Comparison of ENCODE assay signal across 24 cellular contexts in the genomic region with DNA sequence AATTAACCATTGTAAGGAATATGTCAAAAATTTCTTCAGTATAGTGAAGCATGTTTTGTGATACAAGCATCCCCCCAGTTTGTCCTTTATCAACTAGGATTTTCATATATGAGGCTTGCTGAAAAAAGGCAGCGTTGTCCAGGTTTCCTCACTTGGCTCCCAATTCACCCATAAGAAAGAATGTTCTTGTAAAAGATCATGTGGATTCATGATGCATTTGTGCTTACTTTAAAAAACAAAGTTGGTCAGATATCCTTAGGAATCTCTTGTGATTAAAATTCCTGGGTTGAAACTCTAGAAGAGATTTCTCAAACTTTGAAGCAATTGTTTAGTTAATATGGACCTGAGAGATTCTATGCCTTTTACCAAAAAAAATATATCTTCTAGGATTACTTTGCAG.
"Had no signal": no experiment of that assay in that cellular context is flagged by ENCODE, and none has a peak within 500 bp of the region (broad histone marks: within the 10 kb centered on the region; RNA-seq: fewer than 3 reads in every experiment).

No MANE protein-coding gene starts in this region.

- H3K9me3 Mint-ChIP-seq: activated CD4-positive, alpha-beta T cell treated with anti-CD3 and anti-CD28 coated beads, Interleukin-2, amount 10 ng/mL, durations not matched to agents 7 days and 5 days; activated T-cell treated with anti-CD3 and anti-CD28 coated beads, Interleukin-2, amount 50 U/mL, for 4 hours; activated T-helper 2 cell treated with anti-CD3 and anti-CD28 coated beads, Interferon-gamma antibody, Interleukin-2, Interleukin-4, amounts not matched to agents 10 μg/mL and 5 μg/mL and 100 μg/mL, durations not matched to agents 14 hours and 24 hours and 36 hours; neural crest cell had no signal

- H3K27me3 ChIP-seq: gastroesophageal sphincter, heart left ventricle, sigmoid colon, upper lobe of right lung had no signal

- H3K9me3 ChIP-seq: gastroesophageal sphincter, heart left ventricle, lower lobe of right lung, sigmoid colon, upper lobe of right lung had no signal

- H3K27ac Mint-ChIP-seq: activated CD4-positive, alpha-beta T cell treated with anti-CD3 and anti-CD28 coated beads, Interleukin-2, amount 10 ng/mL, durations not matched to agents 7 days and 5 days; activated naive CD8-positive, alpha-beta T cell; activated T-helper 2 cell treated with anti-CD3 and anti-CD28 coated beads, Interferon-gamma antibody, Interleukin-2, Interleukin-4, amounts not matched to agents 10 μg/mL and 5 μg/mL and 100 μg/mL, durations not matched to agents 14 hours and 24 hours and 36 hours; brain; naive thymus-derived CD4-positive, alpha-beta T cell had no signal

- H3K36me3 Mint-ChIP-seq: activated naive CD8-positive, alpha-beta T cell; naive thymus-derived CD4-positive, alpha-beta T cell had no signal

- H3K4me3 ChIP-seq: gastroesophageal sphincter, heart left ventricle, lower lobe of right lung, sigmoid colon, upper lobe of right lung had no signal

- H3K27ac ChIP-seq: gastroesophageal sphincter, heart left ventricle, lower lobe of right lung, sigmoid colon, upper lobe of right lung, VCaP had no signal

- ATAC-seq: activated T-cell treated with anti-CD3 and anti-CD28 coated beads, Interleukin-2, amount 50 U/mL, for 4 hours; gastroesophageal sphincter; heart left ventricle; lower lobe of right lung; naive thymus-derived CD4-positive, alpha-beta T cell; SK-N-SH treated with all-trans-retinoic acid at 6 μM for 48 hours; upper lobe of right lung had no signal

- H3K4me1 ChIP-seq: gastroesophageal sphincter, lower lobe of right lung, upper lobe of right lung had no signal

- H3K4me3 Mint-ChIP-seq: activated CD4-positive, alpha-beta T cell treated with anti-CD3 and anti-CD28 coated beads, Interleukin-2, amount 10 ng/mL, durations not matched to agents 7 days and 5 days; activated naive CD8-positive, alpha-beta T cell; activated T-cell treated with anti-CD3 and anti-CD28 coated beads, Interleukin-2, amount 50 U/mL, for 4 hours; brain; naive thymus-derived CD4-positive, alpha-beta T cell; neural crest cell had no signal

- H3K36me3 ChIP-seq: gastroesophageal sphincter, heart left ventricle, lower lobe of right lung, sigmoid colon, upper lobe of right lung had no signal

- DNase-seq: activated CD4-positive, alpha-beta T cell treated with anti-CD3 and anti-CD28 coated beads, Interleukin-2, amount 10 ng/mL, durations not matched to agents 7 days and 5 days; activated CD4-positive, CD25-positive, alpha-beta regulatory T cell treated with anti-CD3 and anti-CD28 coated beads, Interleukin-2, amount 50 U/mL, for 72 hours; activated naive CD4-positive, alpha-beta T cell; activated T-cell treated with anti-CD3 and anti-CD28 coated beads, Interleukin-2, amount 50 U/mL, for 4 hours; amniotic stem cell; caudate nucleus; effector memory CD4-positive, alpha-beta T cell; heart left ventricle; kidney; lower lobe of right lung; naive thymus-derived CD4-positive, alpha-beta T cell; occipital lobe; posterior cingulate gyrus; sigmoid colon; stimulated activated CD4-positive, alpha-beta T cell treated with anti-CD3 and anti-CD28 coated beads, Interleukin-4, amount 100 ng/mL, for 24 hours; stimulated activated naive CD4-positive, alpha-beta T cell treated with Interleukin-2 at 50 U/mL for 16 hours; upper lobe of right lung had no signal

- H3K4me1 Mint-ChIP-seq: activated CD4-positive, alpha-beta T cell treated with anti-CD3 and anti-CD28 coated beads, Interleukin-2, amount 10 ng/mL, durations not matched to agents 7 days and 5 days; naive thymus-derived CD4-positive, alpha-beta T cell had no signal
